1 cellular context compared by ENCODE assay signal in genomic region chr2:84495539-84496146, GRCh38.
TF ChIP-seq lines count a peak whose summit lies in the region.

No MANE protein-coding gene starts in this region.

TF ChIP-seq in HepG2, 621 proteins besides CTCF, POLR2A, EP300 and RAD21 (continued from another document):
- TF ChIP-seq THRA (CRISPR knock-in tag; IDR thresholded peaks at IDR 0.05; ENCODE audit: borderline replicate concordance) (0 out of 2 replicates have a peak, but pooled peaks have one; percentile 32), STAG1 (CRISPR knock-in tag; IDR thresholded peaks at IDR 0.05) (peak; percentile 91), ZNF704 (CRISPR knock-in tag; IDR thresholded peaks at IDR 0.05; ENCODE audit: borderline replicate concordance) (no peak), ZNF460 (CRISPR knock-in tag; IDR thresholded peaks at IDR 0.05; ENCODE audit: borderline replicate concordance) (no peak), ARID5B (CRISPR knock-in tag; IDR thresholded peaks at IDR 0.05) (0 out of 2 replicates have a peak, but pooled peaks have one; percentile 22), ZNF772 (CRISPR knock-in tag; IDR thresholded peaks at IDR 0.05) (no peak), ZNF331 (CRISPR knock-in tag; IDR thresholded peaks at IDR 0.05) (no peak)
